In genomic region chr2:55063713-55064323, GRCh38 we compare ENCODE assay signal across 1 cellular context.
A peak's percentile ranks its signal among the peaks of the same experiment; 100 is the strongest.
TF ChIP-seq lines count a peak whose summit lies in the region.

No MANE protein-coding gene starts in this region.

TF ChIP-seq in K562, 482 proteins besides CTCF, POLR2A, EP300 and RAD21 (continued from another document):
- TF ChIP-seq, protein P1, sequence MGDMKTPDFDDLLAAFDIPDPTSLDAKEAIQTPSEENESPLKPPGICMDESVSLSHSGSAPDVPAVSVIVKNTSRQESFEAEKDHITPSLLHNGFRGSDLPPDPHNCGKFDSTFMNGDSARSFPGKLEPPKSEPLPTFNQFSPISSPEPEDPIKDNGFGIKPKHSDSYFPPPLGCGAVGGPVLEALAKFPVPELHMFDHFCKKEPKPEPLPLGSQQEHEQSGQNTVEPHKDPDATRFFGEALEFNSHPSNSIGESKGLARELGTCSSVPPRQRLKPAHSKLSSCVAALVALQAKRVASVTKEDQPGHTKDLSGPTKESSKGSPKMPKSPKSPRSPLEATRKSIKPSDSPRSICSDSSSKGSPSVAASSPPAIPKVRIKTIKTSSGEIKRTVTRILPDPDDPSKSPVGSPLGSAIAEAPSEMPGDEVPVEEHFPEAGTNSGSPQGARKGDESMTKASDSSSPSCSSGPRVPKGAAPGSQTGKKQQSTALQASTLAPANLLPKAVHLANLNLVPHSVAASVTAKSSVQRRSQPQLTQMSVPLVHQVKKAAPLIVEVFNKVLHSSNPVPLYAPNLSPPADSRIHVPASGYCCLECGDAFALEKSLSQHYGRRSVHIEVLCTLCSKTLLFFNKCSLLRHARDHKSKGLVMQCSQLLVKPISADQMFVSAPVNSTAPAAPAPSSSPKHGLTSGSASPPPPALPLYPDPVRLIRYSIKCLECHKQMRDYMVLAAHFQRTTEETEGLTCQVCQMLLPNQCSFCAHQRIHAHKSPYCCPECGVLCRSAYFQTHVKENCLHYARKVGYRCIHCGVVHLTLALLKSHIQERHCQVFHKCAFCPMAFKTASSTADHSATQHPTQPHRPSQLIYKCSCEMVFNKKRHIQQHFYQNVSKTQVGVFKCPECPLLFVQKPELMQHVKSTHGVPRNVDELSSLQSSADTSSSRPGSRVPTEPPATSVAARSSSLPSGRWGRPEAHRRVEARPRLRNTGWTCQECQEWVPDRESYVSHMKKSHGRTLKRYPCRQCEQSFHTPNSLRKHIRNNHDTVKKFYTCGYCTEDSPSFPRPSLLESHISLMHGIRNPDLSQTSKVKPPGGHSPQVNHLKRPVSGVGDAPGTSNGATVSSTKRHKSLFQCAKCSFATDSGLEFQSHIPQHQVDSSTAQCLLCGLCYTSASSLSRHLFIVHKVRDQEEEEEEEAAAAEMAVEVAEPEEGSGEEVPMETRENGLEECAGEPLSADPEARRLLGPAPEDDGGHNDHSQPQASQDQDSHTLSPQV (IDR thresholded peaks at IDR 0.05), result peak; percentile 45; the same call in 1 of the 2 replicates
- TF ChIP-seq BACH1 (tag; IDR thresholded peaks at IDR 0.05), result no peak
- 0 out of 2 replicates have a peak, but pooled peaks have one; percentile 4 for TF ChIP-seq SMC3 (conservative IDR thresholded peaks at IDR 0.05; ENCODE audit: insufficient read depth, low read depth, low read length)
- no peak for TF ChIP-seq JUND (IDR thresholded peaks at IDR 0.05; ENCODE audit: borderline replicate concordance, low read depth, low read length)
- peak; percentile 9; the same call in 1 of the 3 replicates for TF ChIP-seq JUND (tag; IDR thresholded peaks at IDR 0.05; ENCODE audit: borderline replicate concordance, low read depth, low read length)
- 0 out of 2 replicates have a peak, but pooled peaks have one; percentile 18 for TF ChIP-seq DMBX1 (CRISPR knock-in tag; IDR thresholded peaks at IDR 0.05; ENCODE audit: borderline replicate concordance)
- TF ChIP-seq L3MBTL2 (IDR thresholded peaks at IDR 0.05), result peak; percentile 40
